ENCODE assay signal across 8 cellular contexts in the genomic region with DNA sequence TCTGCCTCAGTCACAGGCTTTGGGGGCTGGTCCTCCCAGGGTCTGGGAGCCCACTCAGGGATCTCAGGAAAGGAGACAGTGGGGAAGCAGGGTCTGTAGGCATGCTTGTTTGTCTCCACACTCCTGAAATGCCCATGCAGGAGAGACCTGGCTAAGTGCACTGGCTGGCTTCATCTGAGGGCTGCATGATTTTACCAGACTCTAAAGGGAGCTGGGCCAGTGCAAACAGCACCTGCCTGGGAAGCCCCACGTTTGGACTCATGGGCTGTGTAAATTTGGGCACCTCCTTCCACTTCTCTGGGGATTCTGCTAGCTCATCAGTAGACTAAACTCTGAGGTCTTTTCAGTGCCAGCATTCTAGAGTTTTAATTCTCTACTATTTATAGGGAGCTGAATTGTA. TPM values are rescaled to one million over a fixed set of nuclear protein-coding genes. Genes with fewer than 3 reads are reported as not detected.
"Had no signal": no experiment of that assay in that cellular context is flagged by ENCODE, and none has a peak within 500 bp of the region (broad histone marks: within the 10 kb centered on the region; RNA-seq: fewer than 3 reads in every experiment).

No MANE protein-coding gene starts in this region.

- H3K36me3 Mint-ChIP-seq: IgD-negative memory B cell had no signal

- H3K4me1 Mint-ChIP-seq: IgD-negative memory B cell had no signal

- H3K4me2 ChIP-seq: GM23338 had no signal

- DNase-seq: H9, HCEC 1CT had no signal

- H2AFZ ChIP-seq: GM23338 had no signal

- ATAC-seq: GM23338 had no signal

- FAIRE-seq: H1, H54, HTR-8/SVneo had no signal

- H3K27ac Mint-ChIP-seq: GM23338, H9, IgD-negative memory B cell had no signal

- H3K4me3 Mint-ChIP-seq: GM23338, H9, IgD-negative memory B cell had no signal

- H3K4me3 ChIP-seq: GM23338 had no signal

RNA-seq across cellular contexts. Expression of gene LYPD1, which starts 33.7 kb away (rescaled TPM):
- total RNA-seq: HT-29 had no signal
- polyA plus RNA-seq: IgD-negative memory B cell had no signal
